Comparison of ENCODE assay signal across 8 cellular contexts in the genomic region with DNA sequence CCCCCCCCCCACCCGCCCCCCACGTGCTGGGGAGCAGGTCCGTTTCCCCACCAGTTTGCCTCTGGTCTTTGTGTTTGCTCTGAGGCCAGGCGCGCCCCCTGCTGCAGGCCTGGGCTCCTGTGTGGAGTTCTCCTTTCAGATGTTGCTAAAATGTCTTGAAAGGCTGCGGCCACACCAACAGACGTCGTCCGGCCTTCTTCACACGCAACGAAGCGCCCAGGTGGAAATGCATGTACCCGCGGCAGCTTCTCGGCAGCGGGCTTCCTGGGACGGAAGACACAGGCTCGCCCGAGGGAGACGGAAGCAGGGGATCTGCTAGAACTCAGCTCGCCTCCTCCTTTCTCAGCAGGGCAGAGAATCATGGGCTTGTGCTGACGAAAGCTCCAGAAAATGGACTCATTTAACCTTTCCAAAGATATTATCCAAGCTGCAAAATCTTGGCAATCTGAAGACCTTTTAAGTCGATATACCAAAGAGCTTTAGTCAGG.
A peak's percentile ranks its signal among the peaks of the same experiment; 100 is the strongest.
DNase-seq lines count a peak whose midpoint lies in the region; ATAC-seq lines count a peak whose summit lies in the region.

No MANE protein-coding gene starts in this region.

- no peaks in the 10 kb centered on the region; the same call in 1 of the 2 replicates for H3K27me3 ChIP-seq in SJSA1 (replicated peaks)
- peaks cover 0 to 8% (median 0%) of the 10 kb centered on the region in 3 donors for H3K27me3 ChIP-seq in skeletal muscle tissue (ENCODE audit: control insufficient read depth in 3 of 3, insufficient read depth in 3 of 3, low read length in 3 of 3)

- DNase-seq in CD1c-positive myeloid dendritic cell (ENCODE audit: extremely low spot score) (peak; percentile 75), SJSA1 (ENCODE audit: low read depth in 1 of 2, low spot score in 2 of 2) (peak; percentile 20 to 54), cerebellar cortex (ENCODE audit: low spot score) (peak; percentile 18), iris pigment epithelial cell (ENCODE audit: low read depth) (peak; percentile 83), NCI-H1048 (lab: John Stamatoyannopoulos, UW) (no peak)

- ATAC-seq in GM19452 (IDR thresholded peaks at IDR 0.05; ENCODE audit: unreplicated experiment), result peak; percentile 85
- peak; percentile 89 for ATAC-seq in HG03565 (IDR thresholded peaks at IDR 0.05; ENCODE audit: unreplicated experiment)

- H3K9me3 ChIP-seq in SJSA1 (replicated peaks) (no peaks in the 10 kb centered on the region), skeletal muscle tissue (ENCODE audit: control insufficient read depth in 3 of 3, low read length in 3 of 3) (no peaks in the 10 kb centered on the region)

- H3K4me1 ChIP-seq in SJSA1 (replicated peaks) (peaks cover 14% of the 10 kb centered on the region), skeletal muscle tissue (ENCODE audit: control insufficient read depth in 3 of 3, insufficient read depth in 3 of 3, low read length in 3 of 3) (peaks cover 4 to 11% (median 11%) of the 10 kb centered on the region in 3 donors)

- H3K9ac ChIP-seq in skeletal muscle tissue (ENCODE audit: low read depth in 1 of 3, low read length in 3 of 3), result peak overlapping the region in 2 of 3 donors; percentile 33 to 77

- H3K27ac ChIP-seq in SJSA1, result no peak overlapping the region
- H3K27ac ChIP-seq in skeletal muscle tissue (ENCODE audit: low read depth, low read length), result no peak overlapping the region

- no peaks in the 10 kb centered on the region for H3K36me3 ChIP-seq in SJSA1
- H3K36me3 ChIP-seq in skeletal muscle tissue (ENCODE audit: control insufficient read depth in 3 of 3, insufficient read depth in 3 of 3, low read length in 3 of 3), result no peaks in the 10 kb centered on the region

- H3K4me3 ChIP-seq in SJSA1, result no peak overlapping the region
- H3K4me3 ChIP-seq in skeletal muscle tissue (ENCODE audit: low read length in 3 of 3), result peak overlapping the region; percentile 65 to 68 (median 67)
